Comparison of ENCODE assay signal across 21 cellular contexts in the genomic region with DNA sequence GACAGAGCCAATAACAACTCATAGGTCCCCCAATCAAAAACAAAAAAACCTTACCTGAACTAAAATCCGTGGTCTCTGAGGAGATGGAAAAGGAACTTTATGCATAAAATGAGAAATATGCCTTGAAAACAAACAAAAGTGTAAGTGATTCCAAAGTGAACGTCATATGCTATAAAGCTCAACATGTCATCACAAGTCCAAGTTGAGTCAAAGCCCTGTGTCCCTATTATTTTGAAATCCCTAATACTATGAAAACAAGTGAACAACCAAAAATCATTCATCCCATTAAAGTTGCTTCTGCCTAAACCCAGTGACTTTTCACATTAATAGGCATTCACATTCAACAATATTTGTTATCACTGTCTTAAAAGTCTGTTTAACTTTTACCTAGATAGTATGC. TPM values are rescaled to one million over a fixed set of nuclear protein-coding genes. Genes with fewer than 3 reads are reported as not detected.
DNase-seq lines count a peak whose midpoint lies in the region; ATAC-seq, FAIRE-seq and TF ChIP-seq lines count a peak whose summit lies in the region.
"Had no signal": no experiment of that assay in that cellular context is flagged by ENCODE, and none has a peak within 500 bp of the region (broad histone marks: within the 10 kb centered on the region; RNA-seq: fewer than 3 reads in every experiment).

No MANE protein-coding gene starts in this region.

- no peak overlapping the region for H3K27ac ChIP-seq in breast epithelium
- H3K27ac ChIP-seq: GM23248, KMS-11 had no signal

- H3K27me3 ChIP-seq in breast epithelium, result no peaks in the 10 kb centered on the region
- no peaks in the 10 kb centered on the region for H3K27me3 ChIP-seq in bronchial epithelial cell (ENCODE audit: control insufficient read depth, insufficient read depth, low read length)

- H3K9me3 ChIP-seq in breast epithelium, result no peaks in the 10 kb centered on the region

- ATAC-seq in stimulated activated effector memory CD8-positive, alpha-beta T cell treated with anti-CD3 and anti-CD28 coated beads, Interleukin-12 subunit alpha, Interleukin-12 subunit beta, amount 100 ng/mL, for 72 hours, result no peak
- ATAC-seq: HCT116, Right ventricle myocardium inferior had no signal

- FAIRE-seq in bronchial epithelial cell (lab: Jason Lieb, UNC), result no peak
- FAIRE-seq: GM12891, GM18507 had no signal

- intact Hi-C loops in MCF 10A (cut with micrococcal nuclease) (loop anchor here (10.0 kb wide), 1 partner anchor 92 kb away; no protein-coding TSS in a partner anchor), breast epithelium (cut with DNase I; ENCODE audit: low total_unique reads) (no loop called here)

- H3K4me3 ChIP-seq in breast epithelium, result no peak overlapping the region
- H3K4me3 ChIP-seq in bronchial epithelial cell (ENCODE audit: low read depth, low read length), result peak overlapping the region; percentile 24
- H3K4me3 ChIP-seq: GM23248 had no signal

- CTCF ChIA-PET in MCF 10A (lab: Yijun Ruan, JAX), result no interaction called here

- no TSS peak for BruUV-seq in MCF 10A (replicated peaks; lab: Mats Ljungman, UMichigan)

- TF ChIP-seq CTCF in MCF 10A (IDR thresholded peaks at IDR 0.05; ENCODE audit: unreplicated experiment), result no peak
- no peak for TF ChIP-seq CTCF in breast epithelium (IDR thresholded peaks at IDR 0.05)
- no peak for TF ChIP-seq CTCF in bronchial epithelial cell (IDR thresholded peaks at IDR 0.05; ENCODE audit: insufficient read depth, low read length, severe bottlenecking)

- no peaks in the 10 kb centered on the region for H3K9me3 Mint-ChIP-seq in MCF 10A (ENCODE audit: unreplicated experiment)
- H3K9me3 Mint-ChIP-seq in stimulated activated effector memory CD8-positive, alpha-beta T cell treated with anti-CD3 and anti-CD28 coated beads, Interleukin-12 subunit alpha, Interleukin-12 subunit beta, amount 100 ng/mL, for 72 hours, result no peaks in the 10 kb centered on the region
- H3K9me3 Mint-ChIP-seq: CD14-positive monocyte had no signal

- H3K27me3 Mint-ChIP-seq in MCF 10A (ENCODE audit: insufficient read depth, unreplicated experiment), result no peaks in the 10 kb centered on the region

- H3K36me3 ChIP-seq in breast epithelium (no peaks in the 10 kb centered on the region), bronchial epithelial cell (ENCODE audit: control insufficient read depth, insufficient read depth, low read length) (peaks cover 3% of the 10 kb centered on the region)

- TF ChIP-seq POLR2A in breast epithelium (IDR thresholded peaks at IDR 0.05), result no peak

- POLR2A ChIA-PET in MCF 10A (lab: Yijun Ruan, JAX), result interaction anchor here (0.8 to 3.5 kb wide), 9 partner anchors 9 to 772 kb away, joined by 3 to 66 read pairs (median 6); a partner anchor contains a TSS

- peak overlapping the region; percentile 69 for H3K4me3 Mint-ChIP-seq in MCF 10A (ENCODE audit: unreplicated experiment)
- H3K4me3 Mint-ChIP-seq in stimulated activated effector memory CD8-positive, alpha-beta T cell treated with anti-CD3 and anti-CD28 coated beads, Interleukin-12 subunit alpha, Interleukin-12 subunit beta, amount 100 ng/mL, for 72 hours, result no peak overlapping the region
- H3K4me3 Mint-ChIP-seq: CD14-positive monocyte had no signal

- DNase-seq in MCF 10A (ENCODE audit: unreplicated experiment) (peak; percentile 54), breast epithelium (ENCODE audit: low spot score in 2 of 2) (no peak), bronchial epithelial cell (ENCODE audit: low read depth) (peak; percentile 92), fibroblast of peridontal ligament (ENCODE audit: extremely low read depth) (peak; percentile 15), NCI-H510A (lab: John Stamatoyannopoulos, UW) (no peak), inferior parietal cortex (ENCODE audit: extremely low spot score) (no peak)
- no peak for DNase-seq in stimulated activated effector memory CD8-positive, alpha-beta T cell treated with anti-CD3 and anti-CD28 coated beads, Interleukin-12 subunit alpha, Interleukin-12 subunit beta, amount 100 ng/mL, for 72 hours (ENCODE audit: low spot score in 2 of 2)
- DNase-seq in central memory CD4-positive, alpha-beta T cell, result no peak
- DNase-seq: DMS 273 treated with DMSO at 0.1 percent for 48 hours, GDM1, NCI-H1048, NCI-H146, NCI-H2081 treated with DMSO at 0.1 percent for 48 hours, NCI-H524 had no signal

- H3K4me1 ChIP-seq in breast epithelium, result no peaks in the 10 kb centered on the region

- peak overlapping the region; percentile 96 for H3K27ac Mint-ChIP-seq in MCF 10A (ENCODE audit: low read depth, unreplicated experiment)
- no peak overlapping the region for H3K27ac Mint-ChIP-seq in stimulated activated effector memory CD8-positive, alpha-beta T cell treated with anti-CD3 and anti-CD28 coated beads, Interleukin-12 subunit alpha, Interleukin-12 subunit beta, amount 100 ng/mL, for 72 hours
- H3K27ac Mint-ChIP-seq: CD14-positive monocyte had no signal

- H3K4me1 Mint-ChIP-seq in MCF 10A (ENCODE audit: insufficient read depth, unreplicated experiment), result peaks cover 17% of the 10 kb centered on the region
- no peaks in the 10 kb centered on the region for H3K4me1 Mint-ChIP-seq in stimulated activated effector memory CD8-positive, alpha-beta T cell treated with anti-CD3 and anti-CD28 coated beads, Interleukin-12 subunit alpha, Interleukin-12 subunit beta, amount 100 ng/mL, for 72 hours
- H3K4me1 Mint-ChIP-seq: CD14-positive monocyte had no signal

- peaks cover 41% of the 10 kb centered on the region for H3K36me3 Mint-ChIP-seq in MCF 10A (ENCODE audit: insufficient read depth, unreplicated experiment)
- peaks cover 90% of the 10 kb centered on the region for H3K36me3 Mint-ChIP-seq in stimulated activated effector memory CD8-positive, alpha-beta T cell treated with anti-CD3 and anti-CD28 coated beads, Interleukin-12 subunit alpha, Interleukin-12 subunit beta, amount 100 ng/mL, for 72 hours

RNA-seq across cellular contexts. Expression of a gene that starts 59.4 kb away (rescaled TPM):
- total RNA-seq in MCF 10A (2022), result 16.9 and 18.1 TPM in 2 replicates
- 10 to 100 TPM; 25.3 to 59.0 (median 48.2) TPM for total RNA-seq in breast epithelium
- 11.1 and 12.0 TPM in 2 replicates for total RNA-seq in bronchial epithelial cell

Comparison
In these comparisons a context has a peak if more than half of its experiments do, and no peak if none do; other contexts are left out.
1. DNase-seq: peak in MCF 10A (single experiment), bronchial epithelial cell (single experiment) and fibroblast of peridontal ligament (single experiment); none in breast epithelium (0 of 2), stimulated activated effector memory CD8-positive, alpha-beta T cell treated with anti-CD3 and anti-CD28 coated beads, Interleukin-12 subunit alpha, Interleukin-12 subunit beta, amount 100 ng/mL, for 72 hours (0 of 2), NCI-H510A (single experiment), central memory CD4-positive, alpha-beta T cell (single experiment) and inferior parietal cortex (single experiment).